31 cellular contexts compared by ENCODE assay signal in genomic region chr3:59027607-59028006, GRCh38.
"Had no signal": no experiment of that assay in that cellular context is flagged by ENCODE, and none has a peak within 500 bp of the region (broad histone marks: within the 10 kb centered on the region; RNA-seq: fewer than 3 reads in every experiment).

No MANE protein-coding gene starts in this region.

- ATAC-seq: activated naive CD4-positive, alpha-beta T cell treated with anti-CD3 and anti-CD28 coated beads, Interleukin-2, amount 50 U/mL, for 72 hours; activated T-cell treated with anti-CD3 and anti-CD28 coated beads, Interleukin-2, amount 50 U/mL, for 4 hours; body of pancreas; T-cell; T-helper 17 cell had no signal

- H3K27ac ChIP-seq: adrenal gland, body of pancreas, breast epithelium, PC-9, VCaP had no signal

- H3K4me1 ChIP-seq: body of pancreas, breast epithelium had no signal

- H3K4me3 ChIP-seq: adrenal gland, body of pancreas, breast epithelium, MG63, PC-9 had no signal

- H3K27me3 ChIP-seq: adrenal gland, body of pancreas, breast epithelium, MG63 had no signal

- DNase-seq: activated B cell treated with CpG ODN at 0.5 μM for 24 hours; activated CD4-positive, alpha-beta memory T cell treated with anti-CD3 and anti-CD28 coated beads for 36 hours; activated CD4-positive, alpha-beta T cell treated with anti-CD3 and anti-CD28 coated beads for 4 hours; activated CD4-positive, alpha-beta T cell treated with anti-CD3 and anti-CD28 coated beads, Interleukin-2, amount 50 U/mL, for 1 hour; activated CD4-positive, CD25-positive, alpha-beta regulatory T cell treated with anti-CD3 and anti-CD28 coated beads, Interleukin-2, amount 50 U/mL, for 72 hours; activated CD8-positive, alpha-beta memory T cell treated with anti-CD3 and anti-CD28 coated beads, Interleukin-2, amount 50 U/mL, for 4 hours; activated gamma-delta T cell treated with Interleukin-2 at 50 U/mL for 16 hours; activated naive CD4-positive, alpha-beta T cell treated with anti-CD3 and anti-CD28 coated beads for 36 hours; activated T-cell treated with anti-CD3 and anti-CD28 coated beads for 4 hours; activated T-cell treated with anti-CD3 and anti-CD28 coated beads, Interleukin-2, amount 50 U/mL, for 4 hours; adrenal gland; body of pancreas; Karpas-422; MG63; MV-4-11; NCI-H1092 treated with DMSO at 0.1 percent for 48 hours; NCI-H1694; NCI-H1930; NCI-H2081 treated with DMSO at 0.1 percent for 48 hours; NCI-H226; NCI-H446 treated with DMSO at 0.1 percent for 48 hours; NCI-H524; NK-92 treated with Interleukin-12 subunit alpha and Interleukin-12 subunit beta, amount 100 ng/mL, for 24 hours; PC-9; Right ventricle myocardium superior; T-cell; T-helper 17 cell; T-helper 9 cell had no signal
